In the genomic region with DNA sequence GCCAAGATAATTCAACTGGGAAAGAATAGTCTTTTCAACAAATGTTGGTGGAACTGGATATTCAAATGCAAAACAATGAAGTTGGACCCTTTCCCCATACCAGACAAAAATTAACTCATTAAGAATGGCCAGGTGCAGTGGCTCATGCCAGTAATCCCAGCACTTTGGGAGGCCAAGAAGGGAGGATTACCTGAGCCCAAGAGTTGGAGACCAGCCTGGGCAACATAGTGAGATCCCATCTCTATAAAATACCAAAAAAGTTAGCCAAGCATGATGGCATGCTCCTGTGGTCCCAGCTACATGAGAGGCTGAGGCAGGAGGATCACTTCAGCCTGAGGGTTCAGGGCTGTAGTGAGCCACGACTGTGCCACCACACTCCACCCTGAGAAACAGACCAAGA, we compare ENCODE assay signal across 22 cellular contexts. TPM values are rescaled to one million over a fixed set of nuclear protein-coding genes. Genes with fewer than 3 reads are reported as not detected.
DNase-seq lines count a peak whose midpoint lies in the region; ATAC-seq and TF ChIP-seq lines count a peak whose summit lies in the region.
"Had no signal": no experiment of that assay in that cellular context is flagged by ENCODE, and none has a peak within 500 bp of the region (broad histone marks: within the 10 kb centered on the region; RNA-seq: fewer than 3 reads in every experiment).

No MANE protein-coding gene starts in this region.

- H3K79me1 ChIP-seq in trophoblast cell (ENCODE audit: low read length) = no peaks in the 10 kb centered on the region

- CTCF ChIA-PET in activated CD4-positive, alpha-beta T cell treated with anti-CD3 and anti-CD28 coated beads for 36 hours (lab: Charles Lee) = interaction anchor here (0.6 to 0.8 kb wide), 4 partner anchors 8 to 228 kb away, joined by 3 to 5 read pairs (median 3); no protein-coding TSS in a partner anchor

- H3K27ac ChIP-seq in endodermal cell (ENCODE audit: low read depth, low read length) (no peak overlapping the region), trophoblast cell (ENCODE audit: low read depth, low read length) (no peak overlapping the region), dorsolateral prefrontal cortex (peak overlapping the region in 14 of 59 donors; percentile 7 to 83 (median 44))
- H3K27ac ChIP-seq: 22Rv1, KMS-11, left ventricle myocardium inferior, tibial artery had no signal

- no peak overlapping the region for H2AFZ ChIP-seq in trophoblast cell (ENCODE audit: insufficient read depth, low read length, poor library complexity)

- DNase-seq in activated CD4-positive, alpha-beta T cell treated with anti-CD3 and anti-CD28 coated beads for 36 hours = no peak
- no peak for DNase-seq in activated CD4-positive, alpha-beta T cell treated with anti-CD3 and anti-CD28 coated beads, Interleukin-2, amount 50 U/mL, for 48 hours
- DNase-seq in T-helper 17 cell (no peak), endodermal cell (no peak), trophoblast cell (no peak), dorsolateral prefrontal cortex (no peak)
- DNase-seq: activated CD4-positive, alpha-beta T cell treated with anti-CD3 and anti-CD28 coated beads for 4 hours; activated T-cell treated with anti-CD3 and anti-CD28 coated beads for 4 hours; amniotic stem cell; DMS53; left ventricle myocardium inferior; NCI-H1048; NCI-H526 treated with DMSO at 0.1 percent for 48 hours; OCI-M1; pancreas; small intestine; tibial artery had no signal

- no peaks in the 10 kb centered on the region for H3K27me3 Mint-ChIP-seq in activated CD4-positive, alpha-beta T cell treated with anti-CD3 and anti-CD28 coated beads for 36 hours
- H3K27me3 Mint-ChIP-seq in T-helper 17 cell (no peaks in the 10 kb centered on the region), endodermal cell (ENCODE audit: insufficient read depth) (no peaks in the 10 kb centered on the region)

- H3K4me3 Mint-ChIP-seq in activated CD4-positive, alpha-beta T cell treated with anti-CD3 and anti-CD28 coated beads for 36 hours = no peak overlapping the region
- H3K4me3 Mint-ChIP-seq in T-helper 17 cell (peak overlapping the region; percentile 19), endodermal cell (no peak overlapping the region)

- H4K8ac ChIP-seq in trophoblast cell (ENCODE audit: low read depth, low read length) = no peak overlapping the region

- peaks cover 70% of the 10 kb centered on the region for H3K4me1 Mint-ChIP-seq in activated CD4-positive, alpha-beta T cell treated with anti-CD3 and anti-CD28 coated beads for 36 hours
- H3K4me1 Mint-ChIP-seq in T-helper 17 cell (peaks cover 35% of the 10 kb centered on the region), endodermal cell (peaks cover 27% of the 10 kb centered on the region)

- peak overlapping the region; percentile 34 for H3K4ac ChIP-seq in trophoblast cell (ENCODE audit: low read depth, low read length)

- H2BK120ac ChIP-seq in trophoblast cell (ENCODE audit: insufficient read depth, low read length, poor library complexity) = no peak overlapping the region

- no peaks in the 10 kb centered on the region for H3K9me3 ChIP-seq in T-helper 17 cell (ENCODE audit: control insufficient read depth, low read length, poor library complexity, severe bottlenecking)
- no peaks in the 10 kb centered on the region for H3K9me3 ChIP-seq in endodermal cell (ENCODE audit: control insufficient read depth, low read length)
- no peaks in the 10 kb centered on the region for H3K9me3 ChIP-seq in trophoblast cell (ENCODE audit: insufficient read depth, low read depth, low read length)
- H3K9me3 ChIP-seq: left ventricle myocardium inferior, pancreas, tibial artery had no signal

- WGBS in endodermal cell (ENCODE audit: insufficient coverage in 1 of 2, insufficient read length in 1 of 2), 2 experiments = 100% methylated on average over 1 of the region's 1 CpG; no CpG with 5 or more reads in 1 of the 2 experiments
- WGBS in trophoblast cell (ENCODE audit: extremely low coverage, insufficient coverage, insufficient read length) = no CpG with 5 or more reads among the region's 1 CpG

- H3K4me2 ChIP-seq in trophoblast cell (ENCODE audit: low read length) = no peak overlapping the region
- H3K4me2 ChIP-seq: KMS-11 had no signal

- peaks cover 36% of the 10 kb centered on the region for H3K36me3 ChIP-seq in endodermal cell (ENCODE audit: control insufficient read depth, insufficient read depth, low read length)
- H3K36me3 ChIP-seq in trophoblast cell (ENCODE audit: control insufficient read depth in 1 of 2, insufficient read depth in 2 of 2, low read length in 2 of 2) = peaks cover 0 to 3% of the 10 kb centered on the region in 2 experiments
- H3K36me3 ChIP-seq: left ventricle myocardium inferior, pancreas, tibial artery had no signal

- no peak overlapping the region for H2BK12ac ChIP-seq in trophoblast cell (ENCODE audit: low read length)

- no peak overlapping the region for H2BK5ac ChIP-seq in trophoblast cell (ENCODE audit: low read depth, low read length, poor library complexity)

- H3K14ac ChIP-seq in trophoblast cell (ENCODE audit: low read length) = no peak overlapping the region

- H2AK5ac ChIP-seq in trophoblast cell (ENCODE audit: low read length) = no peak overlapping the region

- peaks cover 21% of the 10 kb centered on the region for H3K36me3 Mint-ChIP-seq in activated CD4-positive, alpha-beta T cell treated with anti-CD3 and anti-CD28 coated beads for 36 hours (ENCODE audit: low read depth)
- H3K36me3 Mint-ChIP-seq in T-helper 17 cell (ENCODE audit: low read depth) (peaks cover 4% of the 10 kb centered on the region), endodermal cell (ENCODE audit: low read depth) (peaks cover 20% of the 10 kb centered on the region)

- no peak overlapping the region for H3K18ac ChIP-seq in trophoblast cell (ENCODE audit: low read length)

- H3K9ac ChIP-seq in endodermal cell (ENCODE audit: extremely low read depth, low read length, poor library complexity, severe bottlenecking) (no peak overlapping the region), trophoblast cell (ENCODE audit: low read length) (no peak overlapping the region)
- H3K9ac ChIP-seq: BLaER1 treated with 17β-estradiol and CSF1 and Interleukin-3, amounts not matched to agents 10 nM and 100 nM; KMS-11 had no signal

- peaks cover 5% of the 10 kb centered on the region for H3K79me2 ChIP-seq in trophoblast cell (ENCODE audit: control insufficient read depth, insufficient read depth, low read length, poor library complexity)

- no peak for ATAC-seq in activated CD4-positive, alpha-beta T cell treated with anti-CD3 and anti-CD28 coated beads for 36 hours
- ATAC-seq in T-helper 17 cell = no peak
- no peak for ATAC-seq in GM21360 (IDR thresholded peaks at IDR 0.05; ENCODE audit: unreplicated experiment)
- no peak for ATAC-seq in HG02852 (IDR thresholded peaks at IDR 0.05; ENCODE audit: unreplicated experiment)

- H4K91ac ChIP-seq in trophoblast cell (ENCODE audit: low read depth, low read length) = no peak overlapping the region

- H3K4me3 ChIP-seq in endodermal cell (ENCODE audit: low read length) (no peak overlapping the region), trophoblast cell (ENCODE audit: low read depth, low read length) (no peak overlapping the region), dorsolateral prefrontal cortex (no peak overlapping the region)
- H3K4me3 ChIP-seq: BLaER1 treated with 17β-estradiol and CSF1 and Interleukin-3, amounts not matched to agents 10 nM and 100 nM; left ventricle myocardium inferior; pancreas; tibial artery had no signal

- H4K12ac ChIP-seq in trophoblast cell (ENCODE audit: low read depth, low read length) = no peak overlapping the region

- peak overlapping the region; percentile 53 for H3K27ac Mint-ChIP-seq in activated CD4-positive, alpha-beta T cell treated with anti-CD3 and anti-CD28 coated beads for 36 hours
- H3K27ac Mint-ChIP-seq in T-helper 17 cell = peak overlapping the region; percentile 94
- peak overlapping the region; percentile 15 for H3K27ac Mint-ChIP-seq in endodermal cell

- H3K4me1 ChIP-seq in endodermal cell (ENCODE audit: control insufficient read depth, insufficient read depth, low read length) (no peaks in the 10 kb centered on the region), trophoblast cell (ENCODE audit: control insufficient read depth in 1 of 2, insufficient read depth in 2 of 2, low read length in 2 of 2) (peaks cover 0 to 3% of the 10 kb centered on the region in 2 experiments)

- no peaks in the 10 kb centered on the region for H3K9me3 Mint-ChIP-seq in activated CD4-positive, alpha-beta T cell treated with anti-CD3 and anti-CD28 coated beads for 36 hours (ENCODE audit: low read depth)
- no peaks in the 10 kb centered on the region for H3K9me3 Mint-ChIP-seq in endodermal cell

- H3K27me3 ChIP-seq in endodermal cell (ENCODE audit: control insufficient read depth, insufficient read depth, low read length, poor library complexity, severe bottlenecking) = no peaks in the 10 kb centered on the region
- H3K27me3 ChIP-seq in trophoblast cell (ENCODE audit: insufficient read depth, low read length) = no peaks in the 10 kb centered on the region
- H3K27me3 ChIP-seq in dorsolateral prefrontal cortex = no peaks in the 10 kb centered on the region
- H3K27me3 ChIP-seq: BLaER1 treated with 17β-estradiol and CSF1 and Interleukin-3, amounts not matched to agents 10 nM and 100 nM; pancreas; tibial artery had no signal

- POLR2A ChIA-PET in activated CD4-positive, alpha-beta T cell treated with anti-CD3 and anti-CD28 coated beads for 36 hours (lab: Charles Lee) = interaction anchor here (0.6 kb wide), 3 partner anchors 11 to 25 kb away, joined by 3 to 10 read pairs (median 7); no protein-coding TSS in a partner anchor

- TF ChIP-seq CTCF in endodermal cell (conservative IDR thresholded peaks at IDR 0.05) (no peak), dorsolateral prefrontal cortex (IDR thresholded peaks at IDR 0.05 in 54 of 56, conservative IDR thresholded peaks at IDR 0.05 in 2 of 56; ENCODE audit: low read depth in 1 of 56, partially characterized antibody in 56 of 56) (no peak)

- no peak overlapping the region for H3K23ac ChIP-seq in trophoblast cell (ENCODE audit: low read length)

- intact Hi-C loops in activated CD4-positive, alpha-beta T cell treated with anti-CD3 and anti-CD28 coated beads for 36 hours (cut with DNase I, micrococcal nuclease) = loop anchor here in 1 of 2 experiments (2.0 kb wide), 1 partner anchor 39 kb away; no protein-coding TSS in a partner anchor
- intact Hi-C loops in dorsolateral prefrontal cortex (cut with DNase I) = no loop called here

RNA-seq across cellular contexts. Expression of a gene that starts 24.2 kb away (rescaled TPM):
- total RNA-seq in activated CD4-positive, alpha-beta T cell treated with anti-CD3 and anti-CD28 coated beads for 36 hours = 10 to 100 TPM; 28.1 to 36.0 TPM
- total RNA-seq in T-helper 17 cell = 100 to 1,000 TPM; 118 to 119 TPM
- total RNA-seq in endodermal cell = 100 to 1,000 TPM; 134 to 183 TPM
- 34.9 TPM for polyA plus RNA-seq in endodermal cell (2013, experiment 1 of 2)
- 34.7 TPM for polyA plus RNA-seq in endodermal cell (2013, experiment 2 of 2)
- 106 and 110 TPM in 2 replicates for polyA plus RNA-seq in trophoblast cell (2013)
- total RNA-seq in dorsolateral prefrontal cortex = 100 to 1,000 TPM in 2 of 120 experiments, 10 to 100 TPM in 118; 25.0 to 117 (median 44.7) TPM

Comparison
In these comparisons a context has a peak if more than half of its experiments do, and no peak if none do; other contexts are left out.
1. H3K27ac Mint-ChIP-seq: peak in every context shown above with its lines; median percentile 94 in T-helper 17 cell; 53 in activated CD4-positive, alpha-beta T cell treated with anti-CD3 and anti-CD28 coated beads for 36 hours; 15 in endodermal cell.